ENCODE assay signal across 18 cellular contexts in genomic region chr2:150598383-150598782, GRCh38.
DNase-seq lines count a peak whose midpoint lies in the region; ATAC-seq and TF ChIP-seq lines count a peak whose summit lies in the region.
"Had no signal": no experiment of that assay in that cellular context is flagged by ENCODE, and none has a peak within 500 bp of the region (broad histone marks: within the 10 kb centered on the region; RNA-seq: fewer than 3 reads in every experiment).

No MANE protein-coding gene starts in this region.

- no peaks in the 10 kb centered on the region for H3K36me3 ChIP-seq in WERI-Rb-1
- no peaks in the 10 kb centered on the region for H3K36me3 ChIP-seq in right lobe of liver
- H3K36me3 ChIP-seq: adrenal gland, heart left ventricle, left lung, upper lobe of right lung had no signal

- no peak for TF ChIP-seq CTCF in AG10803 (conservative IDR thresholded peaks at IDR 0.05; ENCODE audit: low read length)
- no peak for TF ChIP-seq CTCF in WERI-Rb-1 (IDR thresholded peaks at IDR 0.05; ENCODE audit: low read depth, low read length)
- no peak for TF ChIP-seq CTCF in right lobe of liver (IDR thresholded peaks at IDR 0.05)

- WGBS in right lobe of liver (ENCODE audit: insufficient coverage, low coverage, low lambda C conversion rate, missing lambda C conversion rate): 33% methylated on average over 1 of the region's 2 CpGs

- no peaks in the 10 kb centered on the region for H3K27me3 ChIP-seq in WERI-Rb-1 (ENCODE audit: insufficient read depth, low read depth, severe bottlenecking)
- no peaks in the 10 kb centered on the region for H3K27me3 ChIP-seq in right lobe of liver
- H3K27me3 ChIP-seq: adrenal gland, heart left ventricle, left lung, upper lobe of right lung had no signal

- ATAC-seq in right lobe of liver (peak; percentile 80 to 94 (median 88)), GM21515 (IDR thresholded peaks at IDR 0.05; ENCODE audit: unreplicated experiment) (no peak), GM18505 (IDR thresholded peaks at IDR 0.05; ENCODE audit: unreplicated experiment) (no peak), GM21360 (IDR thresholded peaks at IDR 0.05; ENCODE audit: unreplicated experiment) (no peak)
- ATAC-seq: heart left ventricle, left lung, SK-N-SH treated with all-trans-retinoic acid at 6 μM for 48 hours, upper lobe of right lung had no signal

- TF ChIP-seq POLR2A in right lobe of liver (IDR thresholded peaks at IDR 0.05): no peak
- no peak for TF ChIP-seq POLR2A in GM18505 (IDR thresholded peaks at IDR 0.05; ENCODE audit: borderline replicate concordance, extremely low read depth, insufficient read depth, insufficient read length)

- intact Hi-C loops in right lobe of liver (cut with DNase I): no loop called here

- H3K4me3 ChIP-seq in AG10803 (ENCODE audit: low read length) (no peak overlapping the region), WERI-Rb-1 (ENCODE audit: low read depth, low read length) (no peak overlapping the region), right lobe of liver (no peak overlapping the region)
- H3K4me3 ChIP-seq: adrenal gland, heart left ventricle, left lung, upper lobe of right lung had no signal

- H3K9me3 ChIP-seq in WERI-Rb-1 (ENCODE audit: severe bottlenecking): no peaks in the 10 kb centered on the region
- no peaks in the 10 kb centered on the region for H3K9me3 ChIP-seq in right lobe of liver
- H3K9me3 ChIP-seq: adrenal gland, heart left ventricle, left lung, upper lobe of right lung had no signal

- H3K4me1 ChIP-seq in right lobe of liver: peaks cover 0 to 23% (median 4%) of the 10 kb centered on the region in 4 donors
- H3K4me1 ChIP-seq: left lung had no signal

- peak; percentile 29 for DNase-seq in AG10803 (ENCODE audit: low read depth)
- peak; percentile 21 for DNase-seq in H4 (ENCODE audit: low spot score)
- peak; percentile 14 for DNase-seq in WERI-Rb-1
- DNase-seq in right lobe of liver: peak; percentile 30 to 79 (median 75)
- DNase-seq in HUDEP-2 (lab: John Stamatoyannopoulos, UW; ENCODE audit: unreplicated experiment in 76 of 76): no peak
- DNase-seq: activated B cell treated with CpG ODN at 0.5 μM for 24 hours; activated CD4-positive, alpha-beta memory T cell treated with anti-CD3 and anti-CD28 coated beads, Interleukin-2, amount 10 ng/mL, durations not matched to agents 7 days and 5 days; activated gamma-delta T cell; adrenal gland; heart left ventricle; left lung; NCI-H1092; NCI-H2029 treated with DMSO at 0.1 percent for 48 hours; upper lobe of right lung had no signal

- H3K27ac ChIP-seq in WERI-Rb-1: no peak overlapping the region
- peak overlapping the region in 1 of 3 donors; percentile 68 for H3K27ac ChIP-seq in right lobe of liver
- H3K27ac ChIP-seq: adrenal gland, heart left ventricle, left lung, upper lobe of right lung had no signal

Comparison
In these comparisons a context has a peak if more than half of its experiments do, and no peak if none do; other contexts are left out.
1. DNase-seq: peak in AG10803 (single experiment), H4 (single experiment), WERI-Rb-1 (single experiment) and right lobe of liver (3 of 3); none in HUDEP-2 (0 of 76).
2. ATAC-seq: peak in right lobe of liver (4 of 4); none in GM21515 (single experiment), GM18505 (single experiment) and GM21360 (single experiment).